8 cellular contexts compared by ENCODE assay signal in genomic region chr3:158791259-158791920, GRCh38. TPM values are rescaled to one million over a fixed set of nuclear protein-coding genes. Genes with fewer than 3 reads are reported as not detected.
DNase-seq lines count a peak whose midpoint lies in the region; ATAC-seq and TF ChIP-seq lines count a peak whose summit lies in the region.

No MANE protein-coding gene starts in this region.

- TF ChIP-seq CTCF in AG09319 (IDR thresholded peaks at IDR 0.05; ENCODE audit: low read depth, low read length) (peak; percentile 80), GM13976 (IDR thresholded peaks at IDR 0.05; ENCODE audit: borderline replicate concordance, control extremely low read depth, extremely low read depth, insufficient read depth, missing control alignments) (peak; percentile 66), type B pancreatic cell (conservative IDR thresholded peaks at IDR 0.05) (peak; percentile 90)

- H3K9me3 Mint-ChIP-seq in type B pancreatic cell: peaks cover 4% of the 10 kb centered on the region

- H3K27me3 Mint-ChIP-seq in type B pancreatic cell: peaks cover 11% of the 10 kb centered on the region

- in situ Hi-C loops in GM13976 (cut with MboI; ENCODE audit: low sequenced_read_pairs, unreplicated experiment): loop anchor here (10.0 to 25.0 kb wide), 2 partner anchors 67 to 1179 kb away; no protein-coding TSS in a partner anchor

- DNase-seq in AG09319 (ENCODE audit: extremely low read depth, low read depth) (no peak), GM13976 (ENCODE audit: low spot score) (peak; percentile 37), NCI-H1417 treated with DMSO at 0.1 percent for 48 hours (lab: John Stamatoyannopoulos, UW) (peak; percentile 10), cerebellum (ENCODE audit: low spot score) (peak; percentile 68), left lobe of liver (ENCODE audit: low spot score) (no peak), type B pancreatic cell (ENCODE audit: extremely low spot score, unreplicated experiment) (no peak)

- H3K4me3 Mint-ChIP-seq in type B pancreatic cell: peak overlapping the region; percentile 48

- H3K4me1 Mint-ChIP-seq in type B pancreatic cell (ENCODE audit: unreplicated experiment): peaks cover 8% of the 10 kb centered on the region

- no peak overlapping the region for H3K27ac Mint-ChIP-seq in type B pancreatic cell

- peak; percentile 61 for ATAC-seq in HG02840 (IDR thresholded peaks at IDR 0.05; ENCODE audit: low FRiP score, unreplicated experiment)
- ATAC-seq in SK-N-SH treated with all-trans-retinoic acid at 6 μM for 48 hours: peak; percentile 52
- peak; percentile 91 for ATAC-seq in left lobe of liver

- H3K36me3 Mint-ChIP-seq in type B pancreatic cell: no peaks in the 10 kb centered on the region

TF ChIP-seq in SK-N-SH treated with all-trans-retinoic acid at 6 μM for 48 hours, 23 proteins besides CTCF, POLR2A, EP300 and RAD21:
- no peak for TF ChIP-seq ZNF8 (CRISPR knock-in tag; IDR thresholded peaks at IDR 0.05)
- TF ChIP-seq ISL1 (CRISPR knock-in tag; IDR thresholded peaks at IDR 0.05): 0 out of 2 replicates have a peak, but pooled peaks have one; percentile 13

RNA-seq across cellular contexts. Expression of gene MFSD1, which starts 10.5 kb away (rescaled TPM):
- total RNA-seq in cerebellum (51.4 TPM), left lobe of liver (28.5 TPM), type B pancreatic cell (ENCODE audit: low replicate concordance) (30.5 and 44.1 TPM in 2 replicates)

RNA-seq across cellular contexts. Expression of gene RARRES1, which starts 59.1 kb away (rescaled TPM):
- total RNA-seq in cerebellum (36.5 TPM), left lobe of liver (1.3 TPM), type B pancreatic cell (ENCODE audit: low replicate concordance) (15.9 and 57.7 TPM in 2 replicates)

Comparison
In these comparisons a context has a peak if more than half of its experiments do, and no peak if none do; other contexts are left out.
1. DNase-seq: peak in GM13976 (single experiment), NCI-H1417 treated with DMSO at 0.1 percent for 48 hours (single experiment) and cerebellum (single experiment); none in AG09319 (single experiment), left lobe of liver (single experiment) and type B pancreatic cell (single experiment).
2. Peak in every context shown above with its lines, with median percentiles within 50 percentile points of each other: CTCF ChIP-seq and ATAC-seq.